Comparison of ENCODE assay signal across 8 cellular contexts in the genomic region with DNA sequence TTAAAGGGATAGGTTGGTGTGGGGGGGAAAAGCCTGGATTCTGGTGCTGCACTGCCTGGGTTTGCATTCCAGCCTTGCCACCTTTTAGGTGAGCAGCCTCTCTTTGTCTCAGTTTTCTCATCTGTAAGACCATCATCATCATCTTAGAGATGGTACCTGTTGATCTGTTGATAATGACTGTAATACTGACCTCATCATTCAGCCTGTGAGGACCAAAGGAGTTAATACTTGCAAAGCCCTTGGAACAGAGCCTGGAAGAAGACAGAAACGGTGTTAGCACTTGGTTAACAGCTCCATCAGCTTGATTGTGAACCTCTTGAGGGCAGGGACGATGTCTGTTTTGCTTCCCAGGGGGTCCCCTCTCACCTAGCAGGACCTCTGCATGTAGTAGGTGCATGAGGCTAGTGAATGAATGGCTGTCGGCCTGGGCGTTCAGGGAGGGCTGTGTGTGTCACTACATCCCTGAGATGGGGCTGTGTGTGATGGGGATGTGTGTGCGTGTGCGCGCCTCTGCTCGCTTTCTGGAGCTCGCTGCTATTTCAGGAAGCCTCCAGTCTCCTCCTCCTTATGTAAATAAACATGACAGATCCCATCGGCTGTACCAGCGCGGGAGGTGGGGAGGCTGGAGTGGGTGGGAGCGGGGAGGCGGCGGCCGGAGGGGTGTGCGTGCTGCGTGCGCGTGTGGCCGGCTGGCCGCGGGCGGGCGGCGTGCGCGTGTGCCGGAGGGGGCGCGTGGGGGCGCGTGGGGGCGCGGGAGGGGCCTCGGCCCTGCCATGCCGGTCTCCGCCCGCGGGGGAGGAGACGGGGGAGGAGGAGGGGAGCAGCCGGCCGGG.
DNase-seq lines count a peak whose midpoint lies in the region; ATAC-seq and TF ChIP-seq lines count a peak whose summit lies in the region.

No MANE protein-coding gene starts in this region.

- peak; percentile 40 to 76 (median 66) for ATAC-seq in heart left ventricle
- no peak for ATAC-seq in HG02981 (IDR thresholded peaks at IDR 0.05; ENCODE audit: unreplicated experiment)
- no peak for ATAC-seq in HG03521 (IDR thresholded peaks at IDR 0.05; ENCODE audit: unreplicated experiment)

- H3K27me3 ChIP-seq in adipocyte (replicated peaks; ENCODE audit: control insufficient read depth, insufficient read depth, low read length), result peaks cover 73% of the 10 kb centered on the region
- H3K27me3 ChIP-seq in heart left ventricle, result peaks cover 0 to 8% (median 0%) of the 10 kb centered on the region in 9 donors

- H3K4me1 ChIP-seq in adipocyte (ENCODE audit: control insufficient read depth, insufficient read depth, low read length) (no peaks in the 10 kb centered on the region), heart left ventricle (peaks cover 0 to 31% (median 7%) of the 10 kb centered on the region in 12 donors)

- no peak overlapping the region for H3K9ac ChIP-seq in adipocyte (ENCODE audit: low read length)

- DNase-seq in activated naive CD4-positive, alpha-beta T cell treated with Interleukin-2 at 50 U/mL for 16 hours, result peak; percentile 12
- DNase-seq in activated naive CD4-positive, alpha-beta T cell (lab: John Stamatoyannopoulos, UW), result no peak
- DNase-seq in NCI-H526 treated with DMSO at 0.1 percent for 48 hours (lab: John Stamatoyannopoulos, UW), result peak; percentile 61
- peak; percentile 76 for DNase-seq in adipocyte (ENCODE audit: low read depth)
- peak; percentile 43 to 72 (median 57) for DNase-seq in heart left ventricle
- DNase-seq in posterior cingulate gyrus, result peak in 9 of 10 donors; percentile 41 to 95 (median 70)

- TF ChIP-seq POLR2A in heart left ventricle (IDR thresholded peaks at IDR 0.05), result no peak

- WGBS in heart left ventricle, 4 donors, result 2 to 11% (median 5%) methylated on average over 5 to 43 of the region's 43 CpGs

- H3K36me3 ChIP-seq in adipocyte (ENCODE audit: control insufficient read depth, insufficient read depth, low read length, severe bottlenecking) (no peaks in the 10 kb centered on the region), heart left ventricle (no peaks in the 10 kb centered on the region)

- no peaks in the 10 kb centered on the region for H3K9me3 ChIP-seq in adipocyte (ENCODE audit: control insufficient read depth, low read length)
- no peaks in the 10 kb centered on the region for H3K9me3 ChIP-seq in heart left ventricle

- no peak for TF ChIP-seq CTCF in heart left ventricle (IDR thresholded peaks at IDR 0.05)

- H3K4me3 ChIP-seq in adipocyte (ENCODE audit: low read length) (peak overlapping the region; percentile 43), heart left ventricle (peak overlapping the region in 10 of 12 donors; percentile 29 to 59 (median 50))

- intact Hi-C loops in heart left ventricle (cut with DNase I) (no loop called here), posterior cingulate gyrus (cut with DNase I) (no loop called here)

- H3K27ac ChIP-seq in heart left ventricle, result no peak overlapping the region

Comparison
In these comparisons a context has a peak if more than half of its experiments do, and no peak if none do; other contexts are left out.
1. DNase-seq: peak in activated naive CD4-positive, alpha-beta T cell treated with Interleukin-2 at 50 U/mL for 16 hours (single experiment), NCI-H526 treated with DMSO at 0.1 percent for 48 hours (single experiment), adipocyte (single experiment), heart left ventricle (5 of 5) and posterior cingulate gyrus (9 of 10); none in activated naive CD4-positive, alpha-beta T cell (0 of 4).
2. ATAC-seq: peak in heart left ventricle (4 of 4); none in HG02981 (single experiment) and HG03521 (single experiment).